Comparison of ENCODE assay signal across 10 cellular contexts in genomic region chr1:15756143-15757015, GRCh38. TPM values are rescaled to one million over a fixed set of nuclear protein-coding genes. Genes with fewer than 3 reads are reported as not detected.
A peak's percentile ranks its signal among the peaks of the same experiment; 100 is the strongest.
DNase-seq lines count a peak whose midpoint lies in the region; TF ChIP-seq lines count a peak whose summit lies in the region.
"Had no signal": no experiment of that assay in that cellular context is flagged by ENCODE, and none has a peak within 500 bp of the region (broad histone marks: within the 10 kb centered on the region; RNA-seq: fewer than 3 reads in every experiment).

No MANE protein-coding gene starts in this region.

- H3K27ac ChIP-seq in muscle layer of duodenum (ENCODE audit: low read length) (peak overlapping the region; percentile 78), WERI-Rb-1 (no peak overlapping the region)
- H3K27ac ChIP-seq: cardiac muscle cell had no signal

- no peaks in the 10 kb centered on the region for H3K36me3 ChIP-seq in muscle layer of duodenum (ENCODE audit: control insufficient read depth in 1 of 2, insufficient read depth in 2 of 2, low read length in 2 of 2)
- H3K36me3 ChIP-seq in WERI-Rb-1 = no peaks in the 10 kb centered on the region
- H3K36me3 ChIP-seq: cardiac muscle cell had no signal

- H3K27me3 ChIP-seq in muscle layer of duodenum (ENCODE audit: low read depth, low read length) (peaks cover 5% of the 10 kb centered on the region), WERI-Rb-1 (ENCODE audit: insufficient read depth, low read depth, severe bottlenecking) (no peaks in the 10 kb centered on the region)
- H3K27me3 ChIP-seq: cardiac muscle cell had no signal

- H3K9me3 Mint-ChIP-seq in MCF 10A (ENCODE audit: unreplicated experiment) = no peaks in the 10 kb centered on the region

- POLR2A ChIA-PET in MCF 10A (lab: Yijun Ruan, JAX) = interaction anchor here (0.5 to 2.0 kb wide), 9 partner anchors 8 to 309 kb away, joined by 3 to 7 read pairs (median 4); partner anchors contain the start of gene DNAJC16

- TF ChIP-seq CTCF in MCF 10A (IDR thresholded peaks at IDR 0.05; ENCODE audit: unreplicated experiment) = no peak
- TF ChIP-seq CTCF in WERI-Rb-1 (IDR thresholded peaks at IDR 0.05; ENCODE audit: low read depth, low read length) = no peak

- intact Hi-C loops in MCF 10A (cut with micrococcal nuclease) = no loop called here

- H3K27me3 Mint-ChIP-seq in MCF 10A (ENCODE audit: insufficient read depth, unreplicated experiment) = no peaks in the 10 kb centered on the region

- H3K4me3 Mint-ChIP-seq in MCF 10A (ENCODE audit: unreplicated experiment) = peak overlapping the region; percentile 64

- peaks cover 4 to 29% of the 10 kb centered on the region in 2 donors for H3K4me1 ChIP-seq in muscle layer of duodenum (ENCODE audit: control insufficient read depth in 1 of 2, insufficient read depth in 2 of 2, low read length in 2 of 2)

- peak; percentile 94 for DNase-seq in DMS53 (lab: John Stamatoyannopoulos, UW)
- DNase-seq in NCI-H2029 treated with DMSO at 0.1 percent for 48 hours (lab: John Stamatoyannopoulos, UW) = peak; percentile 72
- DNase-seq in MCF 10A (ENCODE audit: unreplicated experiment) = peak; percentile 57
- no peak for DNase-seq in WERI-Rb-1
- no peak for DNase-seq in HK-2 (ENCODE audit: unreplicated experiment)
- DNase-seq in ureter (ENCODE audit: low spot score) = no peak
- DNase-seq in activated CD8-positive, alpha-beta memory T cell treated with anti-CD3 and anti-CD28 coated beads, Interleukin-2, amount 50 U/mL, for 48 hours = no peak
- DNase-seq: stimulated activated CD4-positive, alpha-beta T cell treated with anti-CD3 and anti-CD28 coated beads, Interleukin-4, amount 100 ng/mL, for 24 hours had no signal

- CTCF ChIA-PET in MCF 10A (lab: Yijun Ruan, JAX) = interaction anchor here (0.5 to 1.9 kb wide), 6 partner anchors 18 to 328 kb away, joined by 3 to 5 read pairs (median 3); no protein-coding TSS in a partner anchor

- no TSS peak for BruUV-seq in MCF 10A (replicated peaks; lab: Mats Ljungman, UMichigan)

- H3K4me3 ChIP-seq in muscle layer of duodenum (ENCODE audit: low read depth in 1 of 2, low read length in 2 of 2) = peak overlapping the region in 1 of 2 donors; percentile 56
- no peak overlapping the region for H3K4me3 ChIP-seq in WERI-Rb-1 (ENCODE audit: low read depth, low read length)
- H3K4me3 ChIP-seq: cardiac muscle cell had no signal

- H3K27ac Mint-ChIP-seq in MCF 10A (ENCODE audit: low read depth, unreplicated experiment) = peak overlapping the region; percentile 86

- H3K4me1 Mint-ChIP-seq in MCF 10A (ENCODE audit: insufficient read depth, unreplicated experiment) = peaks cover 13% of the 10 kb centered on the region

- H3K36me3 Mint-ChIP-seq in MCF 10A (ENCODE audit: insufficient read depth, unreplicated experiment) = no peaks in the 10 kb centered on the region

- H3K9me3 ChIP-seq in muscle layer of duodenum (ENCODE audit: control insufficient read depth in 1 of 2, low read length in 2 of 2) (no peaks in the 10 kb centered on the region), WERI-Rb-1 (ENCODE audit: severe bottlenecking) (no peaks in the 10 kb centered on the region)

RNA-seq across cellular contexts. Expression of gene FBLIM1, which starts 2.2 kb away (rescaled TPM):
- total RNA-seq in MCF 10A (2022) (78.2 and 101 TPM in 2 replicates), ureter (81.8 TPM)

RNA-seq across cellular contexts. Expression of gene TMEM82, which starts 14.1 kb away (rescaled TPM):
- not detected in 2 replicates for total RNA-seq in MCF 10A (2022)
- not detected for total RNA-seq in ureter

RNA-seq across cellular contexts. Expression of gene SLC25A34, which starts 20.3 kb away (rescaled TPM):
- total RNA-seq in MCF 10A (2022) = 0.79 and 1.3 TPM in 2 replicates
- 3.9 TPM for total RNA-seq in ureter

RNA-seq across cellular contexts. Expression of gene UQCRHL, which starts 51.1 kb away (rescaled TPM):
- total RNA-seq in MCF 10A (2022) = 1.1 and 1.7 TPM in 2 replicates
- 0.96 TPM for total RNA-seq in ureter

Comparison
In these comparisons a context has a peak if more than half of its experiments do, and no peak if none do; other contexts are left out.
1. DNase-seq: peak in DMS53 (single experiment), NCI-H2029 treated with DMSO at 0.1 percent for 48 hours (single experiment) and MCF 10A (single experiment); none in WERI-Rb-1 (single experiment), HK-2 (single experiment), ureter (single experiment) and activated CD8-positive, alpha-beta memory T cell treated with anti-CD3 and anti-CD28 coated beads, Interleukin-2, amount 50 U/mL, for 48 hours (single experiment).